ENCODE assay signal across 9 cellular contexts in genomic region chr7:102152672-102153585, GRCh38.
DNase-seq lines count a peak whose midpoint lies in the region; ATAC-seq and TF ChIP-seq lines count a peak whose summit lies in the region.
"Had no signal": no experiment of that assay in that cellular context is flagged by ENCODE, and none has a peak within 500 bp of the region (broad histone marks: within the 10 kb centered on the region; RNA-seq: fewer than 3 reads in every experiment).

No MANE protein-coding gene starts in this region.

- no peaks in the 10 kb centered on the region for H3K36me3 ChIP-seq in uterus

- peak overlapping the region; percentile 46 to 55 for H3K27ac ChIP-seq in uterus

- intact Hi-C loops in uterus (cut with DNase I; ENCODE audit: low total_unique reads), result no loop called here

- no peak overlapping the region for H3K4me3 ChIP-seq in uterus

- H3K9me3 ChIP-seq in uterus, result no peaks in the 10 kb centered on the region

- peaks cover 0 to 5% of the 10 kb centered on the region in 2 donors for H3K4me1 ChIP-seq in uterus

- no peaks in the 10 kb centered on the region for H3K27me3 ChIP-seq in uterus

- DNase-seq in SIG-M5 treated with dmso at 0.1 percent for 504 hours (lab: John Stamatoyannopoulos, UW; ENCODE audit: unreplicated experiment), result peak; percentile 51
- DNase-seq in SIG-M5 (lab: John Stamatoyannopoulos, UW), result no peak
- peak; percentile 58 for DNase-seq in dermis blood vessel endothelial cell
- DNase-seq in kidney glomerular epithelial cell (lab: John Stamatoyannopoulos, UW), result peak; percentile 49
- DNase-seq in uterus, result peak; percentile 36 to 42
- DNase-seq in SK-N-DZ (ENCODE audit: low spot score), result no peak
- DNase-seq: activated T-cell treated with anti-CD3 and anti-CD28 coated beads, Interleukin-2, amount 50 U/mL, for 48 hours had no signal

- TF ChIP-seq CTCF in uterus (IDR thresholded peaks at IDR 0.05), result no peak

- TF ChIP-seq POLR2A in uterus (IDR thresholded peaks at IDR 0.05), result no peak

- ATAC-seq in HG02981 (IDR thresholded peaks at IDR 0.05; ENCODE audit: unreplicated experiment), result no peak
- no peak for ATAC-seq in HG02870 (IDR thresholded peaks at IDR 0.05; ENCODE audit: unreplicated experiment)

Comparison
In these comparisons a context has a peak if more than half of its experiments do, and no peak if none do; other contexts are left out.
1. DNase-seq: peak in SIG-M5 treated with dmso at 0.1 percent for 504 hours (single experiment), dermis blood vessel endothelial cell (single experiment), kidney glomerular epithelial cell (single experiment) and uterus (2 of 2); none in SIG-M5 (single experiment) and SK-N-DZ (single experiment).